Comparison of ENCODE assay signal across 1 cellular context in the genomic region with DNA sequence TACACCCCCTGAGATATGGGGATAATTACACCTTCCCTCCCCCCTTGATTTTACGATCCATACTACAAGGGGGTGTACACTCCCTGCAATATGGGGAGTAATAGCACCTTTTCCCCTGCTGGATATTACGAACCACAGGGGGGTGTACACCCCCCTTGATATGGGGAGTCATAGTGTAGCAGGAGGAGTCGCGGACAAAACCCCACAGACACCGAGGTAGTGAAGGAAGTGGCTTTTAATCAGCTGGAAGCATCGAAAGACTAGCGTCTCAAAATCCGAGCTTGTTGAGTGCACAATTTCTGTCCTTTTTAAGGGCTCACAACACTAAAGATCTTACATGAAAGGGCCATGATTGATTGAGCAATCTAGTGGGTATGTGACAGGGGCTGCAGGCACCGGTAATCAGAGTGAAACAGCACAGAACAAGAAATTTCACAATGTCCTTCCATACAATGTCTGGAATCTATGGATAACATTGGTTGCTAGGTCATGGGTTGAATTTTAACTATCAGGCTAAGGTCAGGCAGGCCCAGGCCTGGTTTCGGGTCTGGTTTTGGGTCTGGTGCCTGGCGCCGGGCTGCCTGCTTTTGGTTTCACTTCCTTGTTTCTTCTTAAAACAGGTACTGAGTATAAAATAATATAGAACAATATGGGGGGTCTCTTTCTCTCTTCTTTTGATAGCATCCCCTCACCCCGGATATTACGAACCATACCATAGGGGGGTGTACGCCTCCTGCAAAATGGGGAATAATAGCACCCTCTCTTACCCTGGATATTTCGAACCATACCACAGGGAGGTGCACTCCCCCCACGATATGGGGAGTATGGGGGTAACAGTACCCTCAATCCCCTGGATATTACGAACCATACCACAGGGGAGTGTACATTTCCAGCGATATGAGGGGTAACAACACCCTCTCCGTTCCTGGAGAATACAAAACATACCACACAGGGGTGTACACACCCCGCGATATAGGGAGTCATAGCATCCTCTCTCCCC.
TF ChIP-seq lines count a peak whose summit lies in the region.
"Not testable (repeated sequence)": the region's sequence is repeated elsewhere in the genome, so short reads cannot be mapped to it uniquely, and the experiment has no call there.

No MANE protein-coding gene starts in this region.

TF ChIP-seq in HepG2, 621 proteins besides CTCF, POLR2A, EP300 and RAD21:
- TF ChIP-seq, protein P1, sequence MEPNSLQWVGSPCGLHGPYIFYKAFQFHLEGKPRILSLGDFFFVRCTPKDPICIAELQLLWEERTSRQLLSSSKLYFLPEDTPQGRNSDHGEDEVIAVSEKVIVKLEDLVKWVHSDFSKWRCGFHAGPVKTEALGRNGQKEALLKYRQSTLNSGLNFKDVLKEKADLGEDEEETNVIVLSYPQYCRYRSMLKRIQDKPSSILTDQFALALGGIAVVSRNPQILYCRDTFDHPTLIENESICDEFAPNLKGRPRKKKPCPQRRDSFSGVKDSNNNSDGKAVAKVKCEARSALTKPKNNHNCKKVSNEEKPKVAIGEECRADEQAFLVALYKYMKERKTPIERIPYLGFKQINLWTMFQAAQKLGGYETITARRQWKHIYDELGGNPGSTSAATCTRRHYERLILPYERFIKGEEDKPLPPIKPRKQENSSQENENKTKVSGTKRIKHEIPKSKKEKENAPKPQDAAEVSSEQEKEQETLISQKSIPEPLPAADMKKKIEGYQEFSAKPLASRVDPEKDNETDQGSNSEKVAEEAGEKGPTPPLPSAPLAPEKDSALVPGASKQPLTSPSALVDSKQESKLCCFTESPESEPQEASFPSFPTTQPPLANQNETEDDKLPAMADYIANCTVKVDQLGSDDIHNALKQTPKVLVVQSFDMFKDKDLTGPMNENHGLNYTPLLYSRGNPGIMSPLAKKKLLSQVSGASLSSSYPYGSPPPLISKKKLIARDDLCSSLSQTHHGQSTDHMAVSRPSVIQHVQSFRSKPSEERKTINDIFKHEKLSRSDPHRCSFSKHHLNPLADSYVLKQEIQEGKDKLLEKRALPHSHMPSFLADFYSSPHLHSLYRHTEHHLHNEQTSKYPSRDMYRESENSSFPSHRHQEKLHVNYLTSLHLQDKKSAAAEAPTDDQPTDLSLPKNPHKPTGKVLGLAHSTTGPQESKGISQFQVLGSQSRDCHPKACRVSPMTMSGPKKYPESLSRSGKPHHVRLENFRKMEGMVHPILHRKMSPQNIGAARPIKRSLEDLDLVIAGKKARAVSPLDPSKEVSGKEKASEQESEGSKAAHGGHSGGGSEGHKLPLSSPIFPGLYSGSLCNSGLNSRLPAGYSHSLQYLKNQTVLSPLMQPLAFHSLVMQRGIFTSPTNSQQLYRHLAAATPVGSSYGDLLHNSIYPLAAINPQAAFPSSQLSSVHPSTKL (CRISPR knock-in tag; IDR thresholded peaks at IDR 0.05), result 0 out of 2 replicates have a peak, but pooled peaks have one; percentile 11
- TF ChIP-seq, protein P2, sequence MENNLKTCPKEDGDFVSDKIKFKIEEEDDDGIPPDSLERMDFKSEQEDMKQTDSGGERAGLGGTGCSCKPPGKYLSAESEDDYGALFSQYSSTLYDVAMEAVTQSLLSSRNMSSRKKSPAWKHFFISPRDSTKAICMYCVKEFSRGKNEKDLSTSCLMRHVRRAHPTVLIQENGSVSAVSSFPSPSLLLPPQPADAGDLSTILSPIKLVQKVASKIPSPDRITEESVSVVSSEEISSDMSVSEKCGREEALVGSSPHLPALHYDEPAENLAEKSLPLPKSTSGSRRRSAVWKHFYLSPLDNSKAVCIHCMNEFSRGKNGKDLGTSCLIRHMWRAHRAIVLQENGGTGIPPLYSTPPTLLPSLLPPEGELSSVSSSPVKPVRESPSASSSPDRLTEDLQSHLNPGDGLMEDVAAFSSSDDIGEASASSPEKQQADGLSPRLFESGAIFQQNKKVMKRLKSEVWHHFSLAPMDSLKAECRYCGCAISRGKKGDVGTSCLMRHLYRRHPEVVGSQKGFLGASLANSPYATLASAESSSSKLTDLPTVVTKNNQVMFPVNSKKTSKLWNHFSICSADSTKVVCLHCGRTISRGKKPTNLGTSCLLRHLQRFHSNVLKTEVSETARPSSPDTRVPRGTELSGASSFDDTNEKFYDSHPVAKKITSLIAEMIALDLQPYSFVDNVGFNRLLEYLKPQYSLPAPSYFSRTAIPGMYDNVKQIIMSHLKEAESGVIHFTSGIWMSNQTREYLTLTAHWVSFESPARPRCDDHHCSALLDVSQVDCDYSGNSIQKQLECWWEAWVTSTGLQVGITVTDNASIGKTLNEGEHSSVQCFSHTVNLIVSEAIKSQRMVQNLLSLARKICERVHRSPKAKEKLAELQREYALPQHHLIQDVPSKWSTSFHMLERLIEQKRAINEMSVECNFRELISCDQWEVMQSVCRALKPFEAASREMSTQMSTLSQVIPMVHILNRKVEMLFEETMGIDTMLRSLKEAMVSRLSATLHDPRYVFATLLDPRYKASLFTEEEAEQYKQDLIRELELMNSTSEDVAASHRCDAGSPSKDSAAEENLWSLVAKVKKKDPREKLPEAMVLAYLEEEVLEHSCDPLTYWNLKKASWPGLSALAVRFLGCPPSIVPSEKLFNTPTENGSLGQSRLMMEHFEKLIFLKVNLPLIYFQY (CRISPR knock-in tag; IDR thresholded peaks at IDR 0.05; ENCODE audit: borderline replicate concordance), result 0 out of 2 replicates have a peak, but pooled peaks have one; percentile 44
- TF ChIP-seq SAP130 (CRISPR knock-in tag; IDR thresholded peaks at IDR 0.05; ENCODE audit: low read depth), result 0 out of 2 replicates have a peak, but pooled peaks have one; percentile 12
- 0 out of 2 replicates have a peak, but pooled peaks have one; percentile 25 for TF ChIP-seq ZNF3 (CRISPR knock-in tag; IDR thresholded peaks at IDR 0.05)
- TF ChIP-seq NR2C2 (CRISPR knock-in tag; IDR thresholded peaks at IDR 0.05; ENCODE audit: borderline replicate concordance), result 0 out of 2 replicates have a peak, but pooled peaks have one; percentile 22
- TF ChIP-seq GATAD2A (CRISPR knock-in tag; IDR thresholded peaks at IDR 0.05), result peak; percentile 29; the same call in 1 of the 2 replicates
- peak; percentile 79 for TF ChIP-seq CEBPB (IDR thresholded peaks at IDR 0.05; ENCODE audit: borderline replicate concordance, low read depth, low read length)
- TF ChIP-seq TEAD3 (CRISPR knock-in tag; optimal IDR thresholded peaks at IDR 0.05; ENCODE audit: borderline replicate concordance), result peak; percentile 15
- not testable (repeated sequence) for TF ChIP-seq SOX6 (IDR thresholded peaks at IDR 0.05)
- peak; percentile 20; the same call in 1 of the 2 replicates for TF ChIP-seq SOX6 (CRISPR knock-in tag; IDR thresholded peaks at IDR 0.05)
- TF ChIP-seq, protein P3, sequence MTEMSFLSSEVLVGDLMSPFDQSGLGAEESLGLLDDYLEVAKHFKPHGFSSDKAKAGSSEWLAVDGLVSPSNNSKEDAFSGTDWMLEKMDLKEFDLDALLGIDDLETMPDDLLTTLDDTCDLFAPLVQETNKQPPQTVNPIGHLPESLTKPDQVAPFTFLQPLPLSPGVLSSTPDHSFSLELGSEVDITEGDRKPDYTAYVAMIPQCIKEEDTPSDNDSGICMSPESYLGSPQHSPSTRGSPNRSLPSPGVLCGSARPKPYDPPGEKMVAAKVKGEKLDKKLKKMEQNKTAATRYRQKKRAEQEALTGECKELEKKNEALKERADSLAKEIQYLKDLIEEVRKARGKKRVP (CRISPR knock-in tag; IDR thresholded peaks at IDR 0.05), result peak in 1 of 2 experiments; percentile 28; a peak in 1 of 4 replicates
- peak; percentile 94 for TF ChIP-seq ZNF12 (CRISPR knock-in tag; IDR thresholded peaks at IDR 0.05)
- TF ChIP-seq CEBPG (CRISPR knock-in tag; IDR thresholded peaks at IDR 0.05), result peak; percentile 85
TF ChIP-seq in HepG2: peak in this region for 12; not testable (repeated sequence) for 609.
